8 cellular contexts compared by ENCODE assay signal in the genomic region with DNA sequence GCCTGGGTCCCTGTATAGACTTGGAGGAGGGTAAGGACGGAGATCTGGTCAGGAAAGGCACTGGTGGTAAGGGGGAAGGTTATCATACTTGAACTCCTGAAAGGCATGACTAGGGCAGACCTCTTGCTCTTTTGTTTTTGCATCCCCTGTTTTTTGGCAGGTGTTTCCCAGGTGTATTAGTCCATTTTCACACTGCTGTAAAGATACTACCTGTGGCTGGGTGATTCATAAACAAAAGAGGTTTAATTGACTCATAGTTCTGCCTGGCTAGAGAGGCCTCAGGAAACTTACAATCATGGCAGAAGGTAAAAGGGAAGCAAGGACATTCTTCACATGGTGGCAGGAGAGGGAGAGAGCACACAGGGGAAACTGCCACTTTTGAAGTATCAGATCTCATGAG. TPM values are rescaled to one million over a fixed set of nuclear protein-coding genes. Genes with fewer than 3 reads are reported as not detected.
"Had no signal": no experiment of that assay in that cellular context is flagged by ENCODE, and none has a peak within 500 bp of the region (broad histone marks: within the 10 kb centered on the region; RNA-seq: fewer than 3 reads in every experiment).

No MANE protein-coding gene starts in this region.

- H3K4me3 ChIP-seq: GM23248, HAP-1 had no signal

- DNase-seq: GM23248, GOT3, H7, IMR-90 had no signal

- H3K36me3 ChIP-seq: HAP-1 had no signal

- H3K27ac ChIP-seq: GM23248 had no signal

- H3K9me3 ChIP-seq: HAP-1 had no signal

- H3K9ac ChIP-seq: GM23248 had no signal

- ATAC-seq: HCT116 had no signal

- H3K4me1 ChIP-seq: HAP-1 had no signal

RNA-seq across cellular contexts. Expression of a gene that starts 57.2 kb away (rescaled TPM):
- total RNA-seq: GM23248, H4, H7, HT-29, IMR-90 had no signal
- polyA plus RNA-seq: GM23248, IMR-90 had no signal
